1 cellular context compared by ENCODE assay signal in the genomic region with DNA sequence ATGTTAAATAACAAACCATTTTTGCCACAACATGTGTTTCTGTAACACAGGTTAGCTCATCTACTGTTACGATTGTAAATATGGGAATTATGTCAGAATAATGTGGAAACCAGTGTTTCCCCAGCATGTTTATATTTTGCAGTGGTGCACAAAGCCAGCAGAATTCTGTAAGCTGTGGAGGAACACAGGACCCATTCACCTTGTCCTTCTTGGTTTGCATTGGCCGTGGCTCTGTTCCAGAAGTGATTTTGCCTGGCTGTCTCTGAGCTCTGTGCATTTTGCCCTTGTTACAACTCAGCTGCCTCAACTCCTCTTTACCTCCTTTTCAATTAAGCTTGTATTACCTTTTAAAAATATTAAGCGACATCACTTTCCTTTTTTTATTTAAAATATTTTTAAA.
TF ChIP-seq lines count a peak whose summit lies in the region.

No MANE protein-coding gene starts in this region.

TF ChIP-seq in HepG2, 621 proteins besides CTCF, POLR2A, EP300 and RAD21 (continued from another document):
- TF ChIP-seq ZUFSP (CRISPR knock-in tag; IDR thresholded peaks at IDR 0.05; ENCODE audit: borderline replicate concordance), result no peak
- TF ChIP-seq PAX8 (CRISPR knock-in tag; IDR thresholded peaks at IDR 0.05; ENCODE audit: borderline replicate concordance), result no peak
- no peak for TF ChIP-seq ZNF770 (CRISPR knock-in tag; IDR thresholded peaks at IDR 0.05)
- TF ChIP-seq, protein P1, sequence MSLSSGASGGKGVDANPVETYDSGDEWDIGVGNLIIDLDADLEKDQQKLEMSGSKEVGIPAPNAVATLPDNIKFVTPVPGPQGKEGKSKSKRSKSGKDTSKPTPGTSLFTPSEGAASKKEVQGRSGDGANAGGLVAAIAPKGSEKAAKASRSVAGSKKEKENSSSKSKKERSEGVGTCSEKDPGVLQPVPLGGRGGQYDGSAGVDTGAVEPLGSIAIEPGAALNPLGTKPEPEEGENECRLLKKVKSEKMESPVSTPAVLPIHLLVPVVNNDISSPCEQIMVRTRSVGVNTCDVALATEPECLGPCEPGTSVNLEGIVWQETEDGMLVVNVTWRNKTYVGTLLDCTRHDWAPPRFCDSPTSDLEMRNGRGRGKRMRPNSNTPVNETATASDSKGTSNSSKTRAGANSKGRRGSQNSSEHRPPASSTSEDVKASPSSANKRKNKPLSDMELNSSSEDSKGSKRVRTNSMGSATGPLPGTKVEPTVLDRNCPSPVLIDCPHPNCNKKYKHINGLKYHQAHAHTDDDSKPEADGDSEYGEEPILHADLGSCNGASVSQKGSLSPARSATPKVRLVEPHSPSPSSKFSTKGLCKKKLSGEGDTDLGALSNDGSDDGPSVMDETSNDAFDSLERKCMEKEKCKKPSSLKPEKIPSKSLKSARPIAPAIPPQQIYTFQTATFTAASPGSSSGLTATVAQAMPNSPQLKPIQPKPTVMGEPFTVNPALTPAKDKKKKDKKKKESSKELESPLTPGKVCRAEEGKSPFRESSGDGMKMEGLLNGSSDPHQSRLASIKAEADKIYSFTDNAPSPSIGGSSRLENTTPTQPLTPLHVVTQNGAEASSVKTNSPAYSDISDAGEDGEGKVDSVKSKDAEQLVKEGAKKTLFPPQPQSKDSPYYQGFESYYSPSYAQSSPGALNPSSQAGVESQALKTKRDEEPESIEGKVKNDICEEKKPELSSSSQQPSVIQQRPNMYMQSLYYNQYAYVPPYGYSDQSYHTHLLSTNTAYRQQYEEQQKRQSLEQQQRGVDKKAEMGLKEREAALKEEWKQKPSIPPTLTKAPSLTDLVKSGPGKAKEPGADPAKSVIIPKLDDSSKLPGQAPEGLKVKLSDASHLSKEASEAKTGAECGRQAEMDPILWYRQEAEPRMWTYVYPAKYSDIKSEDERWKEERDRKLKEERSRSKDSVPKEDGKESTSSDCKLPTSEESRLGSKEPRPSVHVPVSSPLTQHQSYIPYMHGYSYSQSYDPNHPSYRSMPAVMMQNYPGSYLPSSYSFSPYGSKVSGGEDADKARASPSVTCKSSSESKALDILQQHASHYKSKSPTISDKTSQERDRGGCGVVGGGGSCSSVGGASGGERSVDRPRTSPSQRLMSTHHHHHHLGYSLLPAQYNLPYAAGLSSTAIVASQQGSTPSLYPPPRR (CRISPR knock-in tag; IDR thresholded peaks at IDR 0.05; ENCODE audit: borderline replicate concordance), result no peak
- no peak for TF ChIP-seq GATAD2A (CRISPR knock-in tag; IDR thresholded peaks at IDR 0.05)
- no peak for TF ChIP-seq SATB2 (CRISPR knock-in tag; IDR thresholded peaks at IDR 0.05)
- TF ChIP-seq DNMT3B (CRISPR knock-in tag; conservative IDR thresholded peaks at IDR 0.05), result no peak
- TF ChIP-seq, protein P2, sequence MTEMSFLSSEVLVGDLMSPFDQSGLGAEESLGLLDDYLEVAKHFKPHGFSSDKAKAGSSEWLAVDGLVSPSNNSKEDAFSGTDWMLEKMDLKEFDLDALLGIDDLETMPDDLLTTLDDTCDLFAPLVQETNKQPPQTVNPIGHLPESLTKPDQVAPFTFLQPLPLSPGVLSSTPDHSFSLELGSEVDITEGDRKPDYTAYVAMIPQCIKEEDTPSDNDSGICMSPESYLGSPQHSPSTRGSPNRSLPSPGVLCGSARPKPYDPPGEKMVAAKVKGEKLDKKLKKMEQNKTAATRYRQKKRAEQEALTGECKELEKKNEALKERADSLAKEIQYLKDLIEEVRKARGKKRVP (CRISPR knock-in tag; IDR thresholded peaks at IDR 0.05), result no peak
- no peak for TF ChIP-seq ZKSCAN5 (CRISPR knock-in tag; IDR thresholded peaks at IDR 0.05)
- no peak for TF ChIP-seq HOXD1 (CRISPR knock-in tag; IDR thresholded peaks at IDR 0.05)
